9 cellular contexts compared by ENCODE assay signal in the genomic region with DNA sequence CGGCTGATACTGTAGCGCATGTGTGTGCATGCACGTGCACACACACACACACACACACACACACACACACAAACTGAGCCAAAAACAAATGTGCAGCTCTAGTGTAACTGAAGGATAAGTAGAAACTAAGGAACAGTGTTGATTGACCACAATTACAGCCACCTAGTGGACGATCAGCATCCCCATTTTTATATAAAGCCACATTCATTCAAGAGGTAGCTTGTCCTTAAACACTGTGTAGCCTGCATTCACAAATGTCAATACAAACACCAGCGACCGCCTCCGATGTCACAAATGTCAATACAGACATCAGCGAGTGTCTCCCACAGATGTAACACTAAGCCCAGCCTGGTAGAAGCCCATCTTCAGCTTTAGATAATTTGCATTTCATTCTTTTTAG.
DNase-seq lines count a peak whose midpoint lies in the region; TF ChIP-seq lines count a peak whose summit lies in the region.
"Had no signal": no experiment of that assay in that cellular context is flagged by ENCODE, and none has a peak within 500 bp of the region (broad histone marks: within the 10 kb centered on the region; RNA-seq: fewer than 3 reads in every experiment).

No MANE protein-coding gene starts in this region.

- peaks cover 8% of the 10 kb centered on the region for H3K9me3 Mint-ChIP-seq in nephron

- peaks cover 6% of the 10 kb centered on the region for H3K4me1 Mint-ChIP-seq in nephron

- DNase-seq in ELR (ENCODE audit: low read depth): peak; percentile 45
- peak; percentile 13 for DNase-seq in NCI-H146 treated with DMSO at 0.1 percent for 48 hours (lab: John Stamatoyannopoulos, UW; ENCODE audit: unreplicated experiment)
- DNase-seq in dermis microvascular lymphatic vessel endothelial cell (ENCODE audit: low read depth in 2 of 2): peak; percentile 50 to 60
- DNase-seq in NOMO-1 treated with DMSO at 0.1 percent for 48 hours (lab: John Stamatoyannopoulos, UW; ENCODE audit: unreplicated experiment): no peak
- DNase-seq in NCI-H2196 treated with DMSO at 0.1 percent for 48 hours (lab: John Stamatoyannopoulos, UW; ENCODE audit: unreplicated experiment): no peak
- no peak for DNase-seq in stimulated activated CD4-positive, alpha-beta T cell treated with anti-CD3 and anti-CD28 coated beads, Interleukin-15, amount 100 ng/mL, for 24 hours
- DNase-seq in C1 segment of cervical spinal cord (lab: John Stamatoyannopoulos, UW): no peak
- DNase-seq: NCI-H1105 treated with DMSO at 0.1 percent for 48 hours had no signal

- no peaks in the 10 kb centered on the region for H3K36me3 Mint-ChIP-seq in nephron (ENCODE audit: low read depth)

- no peak overlapping the region for H3K4me3 Mint-ChIP-seq in nephron

- peak in 2 of 3 experiments; percentile 26 to 31 for TF ChIP-seq CTCF in nephron (IDR thresholded peaks at IDR 0.05; ENCODE audit: unreplicated experiment in 3 of 3)

- H3K27ac Mint-ChIP-seq in nephron: no peak overlapping the region

- peaks cover 4% of the 10 kb centered on the region for H3K27me3 Mint-ChIP-seq in nephron (ENCODE audit: low read depth)

Comparison
In these comparisons a context has a peak if more than half of its experiments do, and no peak if none do; other contexts are left out.
1. DNase-seq: peak in ELR (single experiment), NCI-H146 treated with DMSO at 0.1 percent for 48 hours (single experiment) and dermis microvascular lymphatic vessel endothelial cell (2 of 2); none in NOMO-1 treated with DMSO at 0.1 percent for 48 hours (single experiment), NCI-H2196 treated with DMSO at 0.1 percent for 48 hours (single experiment), stimulated activated CD4-positive, alpha-beta T cell treated with anti-CD3 and anti-CD28 coated beads, Interleukin-15, amount 100 ng/mL, for 24 hours (single experiment) and C1 segment of cervical spinal cord (0 of 14).